ENCODE assay signal across 7 cellular contexts in the genomic region with DNA sequence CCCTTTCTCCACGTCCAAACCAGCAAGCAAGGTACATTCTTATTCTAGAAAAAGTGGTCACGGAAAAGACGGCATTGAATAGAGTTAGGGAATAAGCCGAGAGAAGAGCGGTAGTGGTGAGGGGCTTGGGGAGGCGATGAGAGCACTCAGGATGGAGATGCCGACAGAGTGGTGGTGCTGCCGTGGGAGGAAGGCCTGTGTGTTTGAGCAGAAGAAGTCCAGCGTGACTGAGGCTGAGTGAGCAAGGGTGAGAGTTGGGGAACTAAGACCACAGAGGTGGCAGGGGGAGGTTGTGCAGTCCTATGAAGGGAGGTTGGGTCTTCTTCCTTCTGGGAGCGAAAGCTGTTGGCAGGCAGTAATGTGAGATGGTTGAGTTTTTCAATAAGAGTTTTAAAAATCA.
"Had no signal": no experiment of that assay in that cellular context is flagged by ENCODE, and none has a peak within 500 bp of the region (broad histone marks: within the 10 kb centered on the region; RNA-seq: fewer than 3 reads in every experiment).

No MANE protein-coding gene starts in this region.

- H3K27ac Mint-ChIP-seq: HFFc6, IgD-negative memory B cell had no signal

- H2AFZ ChIP-seq: GM23248 had no signal

- H3K4me3 ChIP-seq: GM23248, HAP-1 had no signal

- H3K36me3 Mint-ChIP-seq: IgD-negative memory B cell had no signal

- H3K4me1 Mint-ChIP-seq: IgD-negative memory B cell had no signal

- H3K4me1 ChIP-seq: HAP-1 had no signal

- H3K36me3 ChIP-seq: HAP-1 had no signal

- H3K4me3 Mint-ChIP-seq: HFFc6, IgD-negative memory B cell had no signal

- H3K27ac ChIP-seq: GM23248, HL-60 had no signal

- H3K9ac ChIP-seq: GM23248 had no signal

- H3K9me3 Mint-ChIP-seq: HFFc6 had no signal

- DNase-seq: GM23248, GOT3, H7, HFFc6 had no signal
